ENCODE assay signal across 1 cellular context in the genomic region with DNA sequence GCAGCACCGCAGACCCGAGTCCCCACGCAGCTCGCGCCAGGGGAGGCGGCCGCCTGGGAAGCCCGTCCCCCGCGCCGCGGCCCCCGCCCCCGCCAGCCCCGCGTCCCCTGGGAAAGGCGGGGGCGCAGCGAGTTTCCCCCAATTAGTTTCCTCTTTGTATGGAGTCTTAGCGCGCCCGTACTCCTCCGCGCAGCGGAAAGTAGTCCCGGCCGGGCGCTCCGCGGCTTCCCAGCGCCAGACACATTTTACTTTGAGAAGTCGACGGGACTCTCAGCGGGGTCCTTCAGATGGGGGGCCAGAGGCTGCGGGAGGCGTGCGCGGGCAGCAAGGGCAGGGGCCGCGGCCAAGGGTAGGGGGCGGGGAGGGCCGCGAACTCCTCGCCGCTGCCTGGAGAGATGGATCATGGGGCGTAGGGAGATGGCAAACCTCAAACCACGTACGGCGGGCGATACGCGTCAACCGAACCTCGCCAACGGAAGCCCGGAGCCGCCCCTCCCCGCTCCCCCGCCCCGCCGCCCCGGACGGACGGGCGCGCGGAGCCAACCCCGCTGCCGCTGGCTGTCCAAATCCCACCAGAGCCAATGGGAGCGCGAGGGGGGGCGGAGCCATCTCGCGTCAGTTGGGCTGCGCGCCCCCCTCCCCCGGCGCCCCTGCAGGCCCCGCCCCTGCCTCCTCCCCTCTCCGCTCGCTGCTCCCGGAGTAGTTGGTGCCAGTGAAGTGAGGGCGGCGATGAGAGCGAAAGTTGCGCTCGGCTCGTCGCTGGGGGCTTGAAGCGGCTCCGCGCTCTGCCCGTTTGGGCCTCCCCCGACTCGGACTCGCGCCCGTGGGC.
A peak's percentile ranks its signal among the peaks of the same experiment; 100 is the strongest.
TF ChIP-seq lines count a peak whose summit lies in the region.

A gene (plus strand): TSS at position 706 of the 829 bp plus-strand sequence. CDS start 238 bp downstream, outside the sequence.

TF ChIP-seq in K562, 482 proteins besides CTCF, POLR2A, EP300 and RAD21 (continued from another document and continues in another):
- TF ChIP-seq, protein P1, sequence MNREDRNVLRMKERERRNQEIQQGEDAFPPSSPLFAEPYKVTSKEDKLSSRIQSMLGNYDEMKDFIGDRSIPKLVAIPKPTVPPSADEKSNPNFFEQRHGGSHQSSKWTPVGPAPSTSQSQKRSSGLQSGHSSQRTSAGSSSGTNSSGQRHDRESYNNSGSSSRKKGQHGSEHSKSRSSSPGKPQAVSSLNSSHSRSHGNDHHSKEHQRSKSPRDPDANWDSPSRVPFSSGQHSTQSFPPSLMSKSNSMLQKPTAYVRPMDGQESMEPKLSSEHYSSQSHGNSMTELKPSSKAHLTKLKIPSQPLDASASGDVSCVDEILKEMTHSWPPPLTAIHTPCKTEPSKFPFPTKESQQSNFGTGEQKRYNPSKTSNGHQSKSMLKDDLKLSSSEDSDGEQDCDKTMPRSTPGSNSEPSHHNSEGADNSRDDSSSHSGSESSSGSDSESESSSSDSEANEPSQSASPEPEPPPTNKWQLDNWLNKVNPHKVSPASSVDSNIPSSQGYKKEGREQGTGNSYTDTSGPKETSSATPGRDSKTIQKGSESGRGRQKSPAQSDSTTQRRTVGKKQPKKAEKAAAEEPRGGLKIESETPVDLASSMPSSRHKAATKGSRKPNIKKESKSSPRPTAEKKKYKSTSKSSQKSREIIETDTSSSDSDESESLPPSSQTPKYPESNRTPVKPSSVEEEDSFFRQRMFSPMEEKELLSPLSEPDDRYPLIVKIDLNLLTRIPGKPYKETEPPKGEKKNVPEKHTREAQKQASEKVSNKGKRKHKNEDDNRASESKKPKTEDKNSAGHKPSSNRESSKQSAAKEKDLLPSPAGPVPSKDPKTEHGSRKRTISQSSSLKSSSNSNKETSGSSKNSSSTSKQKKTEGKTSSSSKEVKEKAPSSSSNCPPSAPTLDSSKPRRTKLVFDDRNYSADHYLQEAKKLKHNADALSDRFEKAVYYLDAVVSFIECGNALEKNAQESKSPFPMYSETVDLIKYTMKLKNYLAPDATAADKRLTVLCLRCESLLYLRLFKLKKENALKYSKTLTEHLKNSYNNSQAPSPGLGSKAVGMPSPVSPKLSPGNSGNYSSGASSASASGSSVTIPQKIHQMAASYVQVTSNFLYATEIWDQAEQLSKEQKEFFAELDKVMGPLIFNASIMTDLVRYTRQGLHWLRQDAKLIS (CRISPR knock-in tag; IDR thresholded peaks at IDR 0.05), result peak; percentile 53; the same call in 1 of the 2 replicates
- TF ChIP-seq GABPB2 (CRISPR knock-in tag; conservative IDR thresholded peaks at IDR 0.05) (no peak), FOXJ2 (tag; IDR thresholded peaks at IDR 0.05) (no peak; the same call in 1 of the 2 replicates), RBM39 (optimal IDR thresholded peaks at IDR 0.05; ENCODE audit: low read depth, low read length) (no peak), HMG20B (CRISPR knock-in tag; IDR thresholded peaks at IDR 0.05) (no peak), ZNF24 (IDR thresholded peaks at IDR 0.05) (no peak), MCM3 (IDR thresholded peaks at IDR 0.05) (no peak), TSC22D4 (tag; IDR thresholded peaks at IDR 0.05) (no peak), MYC (IDR thresholded peaks at IDR 0.05; ENCODE audit: low read depth, low read length) (0 out of 2 replicates have a peak, but pooled peaks have one; percentile 18), MYC (CRISPR knock-in tag; IDR thresholded peaks at IDR 0.05; ENCODE audit: borderline replicate concordance, low read depth) (no peak), ZC3H11A (IDR thresholded peaks at IDR 0.05; ENCODE audit: low read depth, low read length) (no peak), DIDO1 (tag; IDR thresholded peaks at IDR 0.05; ENCODE audit: low read depth) (no peak), NUFIP1 (IDR thresholded peaks at IDR 0.05; ENCODE audit: partially characterized antibody) (no peak), NR3C1 (CRISPR knock-in tag; IDR thresholded peaks at IDR 0.05) (no peak), SNRNP70 (optimal IDR thresholded peaks at IDR 0.05; ENCODE audit: low read depth, low read length) (no peak), ZNF274 (IDR thresholded peaks at IDR 0.05; ENCODE audit: borderline replicate concordance, low read depth, low read length) (no peak), HNRNPLL (IDR thresholded peaks at IDR 0.05; ENCODE audit: low read depth, low read length, poor library complexity, severe bottlenecking) (peak; percentile 43), SLC30A9 (CRISPR knock-in tag; IDR thresholded peaks at IDR 0.05) (no peak), SAP30 (IDR thresholded peaks at IDR 0.05; ENCODE audit: borderline replicate concordance, insufficient read depth, low read depth, low read length, poor library complexity, severe bottlenecking) (no peak), CAMTA2 (CRISPR knock-in tag; conservative IDR thresholded peaks at IDR 0.05) (no peak), ZC3H4 (CRISPR knock-in tag; IDR thresholded peaks at IDR 0.05; ENCODE audit: borderline replicate concordance) (no peak), PRPF4 (IDR thresholded peaks at IDR 0.05; ENCODE audit: insufficient read depth, low read depth, low read length, poor library complexity, severe bottlenecking) (no peak), ZNF507 (tag; conservative IDR thresholded peaks at IDR 0.05) (no peak), PTTG1 (tag; IDR thresholded peaks at IDR 0.05; ENCODE audit: low read depth) (no peak), SMARCE1 (IDR thresholded peaks at IDR 0.05) (no peak), BHLHE40 (IDR thresholded peaks at IDR 0.05; ENCODE audit: low read length) (no peak), ETV6 (IDR thresholded peaks at IDR 0.05; ENCODE audit: borderline replicate concordance in 1 of 2, low read depth in 2 of 2, low read length in 1 of 2) (peak in 1 of 2 experiments; percentile 28; a peak in 1 of 4 replicates), ETV6 (CRISPR knock-in tag; IDR thresholded peaks at IDR 0.05; ENCODE audit: borderline replicate concordance) (no peak), NFE2L1 (tag; IDR thresholded peaks at IDR 0.05; ENCODE audit: borderline replicate concordance, low read depth) (no peak), SMARCB1 (IDR thresholded peaks at IDR 0.05; ENCODE audit: insufficient read length, low read depth) (no peak), HMG20A (CRISPR knock-in tag; conservative IDR thresholded peaks at IDR 0.05) (no peak), ZNF444 (CRISPR knock-in tag; IDR thresholded peaks at IDR 0.05) (no peak), CREB1 (IDR thresholded peaks at IDR 0.05) (peak; percentile 48), CREB1 (CRISPR knock-in tag; IDR thresholded peaks at IDR 0.05) (peak; percentile 79), ERF (CRISPR knock-in tag; IDR thresholded peaks at IDR 0.05) (no peak), ZNF77 (CRISPR knock-in tag; IDR thresholded peaks at IDR 0.05) (no peak), NELFE (IDR thresholded peaks at IDR 0.05; ENCODE audit: insufficient read depth, insufficient read length) (no peak), ZNF143 (CRISPR knock-in tag; IDR thresholded peaks at IDR 0.05) (no peak), NFIC (IDR thresholded peaks at IDR 0.05) (peak; percentile 13; the same call in 1 of the 2 replicates), PPARD (CRISPR knock-in tag; IDR thresholded peaks at IDR 0.05) (no peak), ZFX (CRISPR knock-in tag; IDR thresholded peaks at IDR 0.05) (peak; percentile 59), MAFF (IDR thresholded peaks at IDR 0.05; ENCODE audit: low read length) (no peak), ZNF324 (CRISPR knock-in tag; IDR thresholded peaks at IDR 0.05) (no peak), PML (IDR thresholded peaks at IDR 0.05; ENCODE audit: low read length) (0 out of 2 replicates have a peak, but pooled peaks have one; percentile 40), GATAD2B (IDR thresholded peaks at IDR 0.05; ENCODE audit: borderline replicate concordance) (no peak), ATF1 (CRISPR knock-in tag; IDR thresholded peaks at IDR 0.05) (no peak), ATF1 (tag; IDR thresholded peaks at IDR 0.05) (peak; percentile 85), PHF20 (IDR thresholded peaks at IDR 0.05; ENCODE audit: partially characterized antibody) (no peak)
- TF ChIP-seq, protein P2, sequence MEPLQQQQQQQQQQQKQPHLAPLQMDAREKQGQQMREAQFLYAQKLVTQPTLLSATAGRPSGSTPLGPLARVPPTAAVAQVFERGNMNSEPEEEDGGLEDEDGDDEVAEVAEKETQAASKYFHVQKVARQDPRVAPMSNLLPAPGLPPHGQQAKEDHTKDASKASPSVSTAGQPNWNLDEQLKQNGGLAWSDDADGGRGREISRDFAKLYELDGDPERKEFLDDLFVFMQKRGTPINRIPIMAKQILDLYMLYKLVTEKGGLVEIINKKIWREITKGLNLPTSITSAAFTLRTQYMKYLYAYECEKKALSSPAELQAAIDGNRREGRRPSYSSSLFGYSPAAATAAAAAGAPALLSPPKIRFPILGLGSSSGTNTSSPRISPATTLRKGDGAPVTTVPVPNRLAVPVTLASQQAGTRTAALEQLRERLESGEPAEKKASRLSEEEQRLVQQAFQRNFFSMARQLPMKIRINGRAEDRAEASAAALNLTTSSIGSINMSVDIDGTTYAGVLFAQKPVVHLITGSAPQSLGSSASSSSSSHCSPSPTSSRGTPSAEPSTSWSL (CRISPR knock-in tag; IDR thresholded peaks at IDR 0.05; ENCODE audit: borderline replicate concordance), result no peak
- TF ChIP-seq, protein P3, sequence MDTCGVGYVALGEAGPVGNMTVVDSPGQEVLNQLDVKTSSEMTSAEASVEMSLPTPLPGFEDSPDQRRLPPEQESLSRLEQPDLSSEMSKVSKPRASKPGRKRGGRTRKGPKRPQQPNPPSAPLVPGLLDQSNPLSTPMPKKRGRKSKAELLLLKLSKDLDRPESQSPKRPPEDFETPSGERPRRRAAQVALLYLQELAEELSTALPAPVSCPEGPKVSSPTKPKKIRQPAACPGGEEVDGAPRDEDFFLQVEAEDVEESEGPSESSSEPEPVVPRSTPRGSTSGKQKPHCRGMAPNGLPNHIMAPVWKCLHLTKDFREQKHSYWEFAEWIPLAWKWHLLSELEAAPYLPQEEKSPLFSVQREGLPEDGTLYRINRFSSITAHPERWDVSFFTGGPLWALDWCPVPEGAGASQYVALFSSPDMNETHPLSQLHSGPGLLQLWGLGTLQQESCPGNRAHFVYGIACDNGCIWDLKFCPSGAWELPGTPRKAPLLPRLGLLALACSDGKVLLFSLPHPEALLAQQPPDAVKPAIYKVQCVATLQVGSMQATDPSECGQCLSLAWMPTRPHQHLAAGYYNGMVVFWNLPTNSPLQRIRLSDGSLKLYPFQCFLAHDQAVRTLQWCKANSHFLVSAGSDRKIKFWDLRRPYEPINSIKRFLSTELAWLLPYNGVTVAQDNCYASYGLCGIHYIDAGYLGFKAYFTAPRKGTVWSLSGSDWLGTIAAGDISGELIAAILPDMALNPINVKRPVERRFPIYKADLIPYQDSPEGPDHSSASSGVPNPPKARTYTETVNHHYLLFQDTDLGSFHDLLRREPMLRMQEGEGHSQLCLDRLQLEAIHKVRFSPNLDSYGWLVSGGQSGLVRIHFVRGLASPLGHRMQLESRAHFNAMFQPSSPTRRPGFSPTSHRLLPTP (IDR thresholded peaks at IDR 0.05; ENCODE audit: borderline replicate concordance, extremely low read depth, insufficient read length), result no peak
- TF ChIP-seq, protein P4, sequence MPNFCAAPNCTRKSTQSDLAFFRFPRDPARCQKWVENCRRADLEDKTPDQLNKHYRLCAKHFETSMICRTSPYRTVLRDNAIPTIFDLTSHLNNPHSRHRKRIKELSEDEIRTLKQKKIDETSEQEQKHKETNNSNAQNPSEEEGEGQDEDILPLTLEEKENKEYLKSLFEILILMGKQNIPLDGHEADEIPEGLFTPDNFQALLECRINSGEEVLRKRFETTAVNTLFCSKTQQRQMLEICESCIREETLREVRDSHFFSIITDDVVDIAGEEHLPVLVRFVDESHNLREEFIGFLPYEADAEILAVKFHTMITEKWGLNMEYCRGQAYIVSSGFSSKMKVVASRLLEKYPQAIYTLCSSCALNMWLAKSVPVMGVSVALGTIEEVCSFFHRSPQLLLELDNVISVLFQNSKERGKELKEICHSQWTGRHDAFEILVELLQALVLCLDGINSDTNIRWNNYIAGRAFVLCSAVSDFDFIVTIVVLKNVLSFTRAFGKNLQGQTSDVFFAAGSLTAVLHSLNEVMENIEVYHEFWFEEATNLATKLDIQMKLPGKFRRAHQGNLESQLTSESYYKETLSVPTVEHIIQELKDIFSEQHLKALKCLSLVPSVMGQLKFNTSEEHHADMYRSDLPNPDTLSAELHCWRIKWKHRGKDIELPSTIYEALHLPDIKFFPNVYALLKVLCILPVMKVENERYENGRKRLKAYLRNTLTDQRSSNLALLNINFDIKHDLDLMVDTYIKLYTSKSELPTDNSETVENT (CRISPR knock-in tag; IDR thresholded peaks at IDR 0.05), result no peak
- TF ChIP-seq, protein P5, sequence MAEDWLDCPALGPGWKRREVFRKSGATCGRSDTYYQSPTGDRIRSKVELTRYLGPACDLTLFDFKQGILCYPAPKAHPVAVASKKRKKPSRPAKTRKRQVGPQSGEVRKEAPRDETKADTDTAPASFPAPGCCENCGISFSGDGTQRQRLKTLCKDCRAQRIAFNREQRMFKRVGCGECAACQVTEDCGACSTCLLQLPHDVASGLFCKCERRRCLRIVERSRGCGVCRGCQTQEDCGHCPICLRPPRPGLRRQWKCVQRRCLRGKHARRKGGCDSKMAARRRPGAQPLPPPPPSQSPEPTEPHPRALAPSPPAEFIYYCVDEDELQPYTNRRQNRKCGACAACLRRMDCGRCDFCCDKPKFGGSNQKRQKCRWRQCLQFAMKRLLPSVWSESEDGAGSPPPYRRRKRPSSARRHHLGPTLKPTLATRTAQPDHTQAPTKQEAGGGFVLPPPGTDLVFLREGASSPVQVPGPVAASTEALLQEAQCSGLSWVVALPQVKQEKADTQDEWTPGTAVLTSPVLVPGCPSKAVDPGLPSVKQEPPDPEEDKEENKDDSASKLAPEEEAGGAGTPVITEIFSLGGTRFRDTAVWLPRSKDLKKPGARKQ (CRISPR knock-in tag; IDR thresholded peaks at IDR 0.05), result no peak
- TF ChIP-seq, protein P6, sequence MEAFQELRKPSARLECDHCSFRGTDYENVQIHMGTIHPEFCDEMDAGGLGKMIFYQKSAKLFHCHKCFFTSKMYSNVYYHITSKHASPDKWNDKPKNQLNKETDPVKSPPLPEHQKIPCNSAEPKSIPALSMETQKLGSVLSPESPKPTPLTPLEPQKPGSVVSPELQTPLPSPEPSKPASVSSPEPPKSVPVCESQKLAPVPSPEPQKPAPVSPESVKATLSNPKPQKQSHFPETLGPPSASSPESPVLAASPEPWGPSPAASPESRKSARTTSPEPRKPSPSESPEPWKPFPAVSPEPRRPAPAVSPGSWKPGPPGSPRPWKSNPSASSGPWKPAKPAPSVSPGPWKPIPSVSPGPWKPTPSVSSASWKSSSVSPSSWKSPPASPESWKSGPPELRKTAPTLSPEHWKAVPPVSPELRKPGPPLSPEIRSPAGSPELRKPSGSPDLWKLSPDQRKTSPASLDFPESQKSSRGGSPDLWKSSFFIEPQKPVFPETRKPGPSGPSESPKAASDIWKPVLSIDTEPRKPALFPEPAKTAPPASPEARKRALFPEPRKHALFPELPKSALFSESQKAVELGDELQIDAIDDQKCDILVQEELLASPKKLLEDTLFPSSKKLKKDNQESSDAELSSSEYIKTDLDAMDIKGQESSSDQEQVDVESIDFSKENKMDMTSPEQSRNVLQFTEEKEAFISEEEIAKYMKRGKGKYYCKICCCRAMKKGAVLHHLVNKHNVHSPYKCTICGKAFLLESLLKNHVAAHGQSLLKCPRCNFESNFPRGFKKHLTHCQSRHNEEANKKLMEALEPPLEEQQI (IDR thresholded peaks at IDR 0.05), result no peak
- TF ChIP-seq, protein P7, sequence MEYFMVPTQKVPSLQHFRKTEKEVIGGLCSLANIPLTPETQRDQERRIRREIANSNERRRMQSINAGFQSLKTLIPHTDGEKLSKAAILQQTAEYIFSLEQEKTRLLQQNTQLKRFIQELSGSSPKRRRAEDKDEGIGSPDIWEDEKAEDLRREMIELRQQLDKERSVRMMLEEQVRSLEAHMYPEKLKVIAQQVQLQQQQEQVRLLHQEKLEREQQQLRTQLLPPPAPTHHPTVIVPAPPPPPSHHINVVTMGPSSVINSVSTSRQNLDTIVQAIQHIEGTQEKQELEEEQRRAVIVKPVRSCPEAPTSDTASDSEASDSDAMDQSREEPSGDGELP (CRISPR knock-in tag; IDR thresholded peaks at IDR 0.05; ENCODE audit: borderline replicate concordance), result peak; percentile 22; the same call in 1 of the 2 replicates
